7 cellular contexts compared by ENCODE assay signal in the genomic region with DNA sequence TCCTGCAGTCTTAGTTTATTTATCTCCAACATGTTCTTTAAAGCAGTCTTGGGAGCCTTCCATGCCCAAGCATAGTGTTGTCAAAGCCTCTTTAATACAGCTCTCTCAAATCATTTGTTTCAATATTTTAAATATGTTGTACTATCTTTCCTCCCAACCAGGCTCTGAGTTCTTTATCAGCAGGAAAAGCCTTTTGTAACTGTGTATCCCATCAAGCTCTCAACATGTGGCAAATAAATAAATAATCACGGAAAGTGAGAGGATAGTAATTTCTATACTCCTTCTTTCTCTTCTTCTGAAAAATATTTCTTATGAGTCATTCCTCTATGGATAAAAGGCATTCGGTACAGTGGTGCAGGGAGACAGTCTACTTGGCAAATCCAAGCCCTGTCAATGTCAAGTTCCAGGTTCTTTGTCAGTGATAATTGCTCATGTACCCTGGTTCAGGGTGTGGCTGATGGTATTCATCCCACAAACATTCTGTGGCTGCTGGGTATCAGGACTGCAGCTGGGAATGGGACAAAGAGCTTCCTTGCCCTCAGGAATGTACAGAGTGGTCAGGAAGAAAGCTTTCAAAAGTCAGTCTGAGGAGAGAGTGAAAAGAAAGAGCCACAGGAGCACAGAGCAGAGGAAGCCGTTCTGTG.
A peak's percentile ranks its signal among the peaks of the same experiment; 100 is the strongest.
DNase-seq lines count a peak whose midpoint lies in the region; ATAC-seq and TF ChIP-seq lines count a peak whose summit lies in the region.

No MANE protein-coding gene starts in this region.

- in situ Hi-C loops in GM13976 (cut with MboI; ENCODE audit: low sequenced_read_pairs, unreplicated experiment), result no loop called here

- TF ChIP-seq CTCF in HFFc6 (IDR thresholded peaks at IDR 0.05) (no peak), upper lobe of right lung (IDR thresholded peaks at IDR 0.05) (no peak), GM13976 (IDR thresholded peaks at IDR 0.05; ENCODE audit: borderline replicate concordance, control extremely low read depth, extremely low read depth, insufficient read depth, missing control alignments) (no peak)

- H3K4me3 Mint-ChIP-seq in HFFc6, result peak overlapping the region; percentile 77

- intact Hi-C loops in upper lobe of right lung (cut with DNase I), result no loop called here

- H3K27me3 Mint-ChIP-seq in HFFc6 (ENCODE audit: insufficient read depth), result no peaks in the 10 kb centered on the region; the same call in 1 of the 2 replicates

- no peaks in the 10 kb centered on the region for H3K9me3 ChIP-seq in upper lobe of right lung

- H3K36me3 Mint-ChIP-seq in HFFc6 (ENCODE audit: low read depth), result peaks cover 21% of the 10 kb centered on the region

- H3K4me1 ChIP-seq in upper lobe of right lung, result peaks cover under 1% of the 10 kb centered on the region

- H3K27ac Mint-ChIP-seq in HFFc6, result peak overlapping the region; percentile 96

- no peak overlapping the region for H3K27ac ChIP-seq in upper lobe of right lung

- peaks cover 68% of the 10 kb centered on the region for H3K4me1 Mint-ChIP-seq in HFFc6 (ENCODE audit: low read depth)

- DNase-seq in HFFc6 (peak; percentile 95), amniotic stem cell (lab: John Stamatoyannopoulos, UW) (peak; percentile 7), iPS-NIHi7 (ENCODE audit: extremely low spot score) (peak; percentile 31), upper lobe of right lung (no peak), GM13976 (ENCODE audit: low spot score) (no peak)
- no peak for DNase-seq in stimulated activated CD4-positive, alpha-beta T cell treated with anti-CD3 and anti-CD28 coated beads, Interleukin-2, amount 100 ng/mL, for 24 hours

- H3K27me3 ChIP-seq in upper lobe of right lung, result no peaks in the 10 kb centered on the region

- ATAC-seq in upper lobe of right lung, result peak; percentile 45
- ATAC-seq in HG02938 (IDR thresholded peaks at IDR 0.05; ENCODE audit: unreplicated experiment), result no peak

- no peak overlapping the region for H3K4me3 ChIP-seq in upper lobe of right lung

- no peaks in the 10 kb centered on the region for H3K9me3 Mint-ChIP-seq in HFFc6

- H3K36me3 ChIP-seq in upper lobe of right lung, result no peaks in the 10 kb centered on the region

Comparison
In these comparisons a context has a peak if more than half of its experiments do, and no peak if none do; other contexts are left out.
1. DNase-seq: peak in HFFc6 (single experiment), amniotic stem cell (single experiment) and iPS-NIHi7 (single experiment); none in upper lobe of right lung (single experiment), stimulated activated CD4-positive, alpha-beta T cell treated with anti-CD3 and anti-CD28 coated beads, Interleukin-2, amount 100 ng/mL, for 24 hours (0 of 2) and GM13976 (single experiment).